ENCODE assay signal across 20 cellular contexts in the genomic region with DNA sequence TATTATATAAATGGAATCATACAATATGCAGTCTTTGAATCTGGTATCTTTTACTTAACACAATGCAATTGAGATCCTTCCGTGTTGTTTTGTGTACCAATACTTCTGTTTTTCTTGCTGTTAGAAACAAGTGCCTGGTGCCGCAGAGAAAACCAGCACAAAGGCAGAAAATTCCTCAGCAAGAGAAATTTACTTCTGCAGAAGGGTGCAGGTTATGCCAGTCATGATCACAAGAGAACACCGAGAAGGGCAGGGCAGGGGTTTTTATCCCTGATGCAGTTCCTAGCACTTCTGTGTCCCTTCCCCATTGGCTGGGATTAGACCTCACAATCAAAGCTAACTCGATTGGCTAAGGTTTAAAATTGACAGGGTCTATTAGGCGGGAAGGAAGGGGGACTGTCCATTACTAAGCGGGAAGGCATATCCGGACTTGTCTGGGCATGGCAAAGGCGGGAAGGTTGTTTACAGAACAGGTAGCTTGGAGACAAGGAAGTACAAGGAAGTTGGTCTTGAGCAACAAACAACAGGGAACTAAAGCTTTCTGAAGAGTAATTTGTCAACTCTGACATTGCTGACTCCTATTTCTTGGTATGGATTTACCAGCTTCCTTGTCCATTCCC. TPM values are rescaled to one million over a fixed set of nuclear protein-coding genes. Genes with fewer than 3 reads are reported as not detected.
DNase-seq lines count a peak whose midpoint lies in the region; ATAC-seq, FAIRE-seq and TF ChIP-seq lines count a peak whose summit lies in the region.
"Had no signal": no experiment of that assay in that cellular context is flagged by ENCODE, and none has a peak within 500 bp of the region (broad histone marks: within the 10 kb centered on the region; RNA-seq: fewer than 3 reads in every experiment).

No MANE protein-coding gene starts in this region.

- H3K27ac ChIP-seq in PC-9, result no peak overlapping the region
- H3K27ac ChIP-seq in esophagus (ENCODE audit: low read depth in 2 of 2, low read length in 1 of 2), result peak overlapping the region; percentile 49 to 84
- peak overlapping the region; percentile 67 to 76 (median 70) for H3K27ac ChIP-seq in pancreas
- H3K27ac ChIP-seq in ascending aorta, result no peak overlapping the region
- H3K27ac ChIP-seq: gastrocnemius medialis had no signal

- BruUV-seq in PC-9 (replicated peaks; lab: Mats Ljungman, UMichigan), result no TSS peak

- intact Hi-C loops in PC-9 (cut with micrococcal nuclease; ENCODE audit: unreplicated experiment) (no loop called here), pancreas (cut with DNase I) (no loop called here), ascending aorta (cut with DNase I) (no loop called here)

- peak overlapping the region; percentile 30 for H3K4me2 ChIP-seq in PC-9

- H3K27me3 Mint-ChIP-seq in stimulated activated naive CD8-positive, alpha-beta T cell treated with anti-CD3 and anti-CD28 coated beads, Interleukin-15, amount 100 ng/mL, for 72 hours, result no peaks in the 10 kb centered on the region

- H3K27ac Mint-ChIP-seq in stimulated activated naive CD8-positive, alpha-beta T cell treated with anti-CD3 and anti-CD28 coated beads, Interleukin-15, amount 100 ng/mL, for 72 hours, result peak overlapping the region in 1 of 2 donors; percentile 26
- H3K27ac Mint-ChIP-seq: effector memory CD8-positive, alpha-beta T cell; HFFc6; T-helper 1 cell treated with Interleukin-12 subunit alpha and Interleukin-12 subunit beta and Interleukin-4 antibody, amounts not matched to agents 30 μg/mL and 1 μg/mL, for 36 hours had no signal

- WGBS in esophagus, 2 donors, result 57 to 60% methylated on average over 8 of the region's 8 CpGs
- 42% methylated on average over 8 of the region's 8 CpGs for WGBS in pancreas, 2 donors

- H3K36me3 ChIP-seq in PC-9 (ENCODE audit: low read depth) (no peaks in the 10 kb centered on the region), esophagus (ENCODE audit: control insufficient read depth in 2 of 2, insufficient read depth in 2 of 2, low read length in 1 of 2) (no peaks in the 10 kb centered on the region), pancreas (no peaks in the 10 kb centered on the region), ascending aorta (no peaks in the 10 kb centered on the region)
- H3K36me3 ChIP-seq: BE2C, breast epithelium, gastrocnemius medialis had no signal

- H3K9me3 ChIP-seq in PC-9 (ENCODE audit: insufficient read depth, low read depth), result no peaks in the 10 kb centered on the region; the same call in 1 of the 2 replicates
- no peaks in the 10 kb centered on the region for H3K9me3 ChIP-seq in esophagus (ENCODE audit: control insufficient read depth in 2 of 2, insufficient read depth in 1 of 2, low read depth in 1 of 2, low read length in 1 of 2)
- no peaks in the 10 kb centered on the region for H3K9me3 ChIP-seq in pancreas
- H3K9me3 ChIP-seq in ascending aorta, result no peaks in the 10 kb centered on the region
- H3K9me3 ChIP-seq: BE2C, breast epithelium, gastrocnemius medialis had no signal

- H3K4me3 Mint-ChIP-seq in stimulated activated naive CD8-positive, alpha-beta T cell treated with anti-CD3 and anti-CD28 coated beads, Interleukin-15, amount 100 ng/mL, for 72 hours, result no peak overlapping the region
- H3K4me3 Mint-ChIP-seq: effector memory CD8-positive, alpha-beta T cell; HFFc6; T-helper 1 cell treated with Interleukin-12 subunit alpha and Interleukin-12 subunit beta and Interleukin-4 antibody, amounts not matched to agents 30 μg/mL and 1 μg/mL, for 36 hours had no signal

- CTCF ChIA-PET in PC-9 (lab: Charles Lee), result no interaction called here

- no peaks in the 10 kb centered on the region for H3K9me3 Mint-ChIP-seq in stimulated activated naive CD8-positive, alpha-beta T cell treated with anti-CD3 and anti-CD28 coated beads, Interleukin-15, amount 100 ng/mL, for 72 hours
- H3K9me3 Mint-ChIP-seq: effector memory CD8-positive, alpha-beta T cell; HFFc6; T-helper 1 cell treated with Interleukin-12 subunit alpha and Interleukin-12 subunit beta and Interleukin-4 antibody, amounts not matched to agents 30 μg/mL and 1 μg/mL, for 36 hours had no signal

- peak; percentile 37 to 64 (median 52) for ATAC-seq in pancreas
- ATAC-seq in stimulated activated naive CD8-positive, alpha-beta T cell treated with anti-CD3 and anti-CD28 coated beads, Interleukin-15, amount 100 ng/mL, for 72 hours, result no peak
- ATAC-seq: effector memory CD8-positive, alpha-beta T cell; gastrocnemius medialis had no signal

- H3K9me2 ChIP-seq in PC-9 (ENCODE audit: insufficient read depth), result no peaks in the 10 kb centered on the region

- peak; percentile 6 for DNase-seq in ELF-1 (ENCODE audit: low read depth, low spot score)
- peak; percentile 55 to 94 for DNase-seq in PC-9
- peak in 4 of 6 donors; percentile 58 to 81 (median 71) for DNase-seq in pancreas
- no peak for DNase-seq in NCI-H1436 treated with DMSO at 0.1 percent for 48 hours (lab: John Stamatoyannopoulos, UW)
- DNase-seq in stimulated activated naive CD8-positive, alpha-beta T cell treated with anti-CD3 and anti-CD28 coated beads, Interleukin-15, amount 100 ng/mL, for 72 hours, result no peak
- DNase-seq in ascending aorta (ENCODE audit: low spot score in 2 of 2), result no peak
- no peak for DNase-seq in epidermal melanocyte (ENCODE audit: insufficient read length, low spot score)
- DNase-seq: activated naive CD4-positive, alpha-beta T cell treated with anti-CD3 and anti-CD28 coated beads, Interleukin-2, amount 50 U/mL, for 16 hours; BE2C; DND-41; effector memory CD8-positive, alpha-beta T cell; gastrocnemius medialis; HFFc6; KG1; NCI-H1417 treated with DMSO at 0.1 percent for 48 hours; NCI-H524 treated with DMSO at 0.1 percent for 48 hours; stimulated activated CD4-positive, alpha-beta T cell treated with anti-CD3 and anti-CD28 coated beads, Interleukin-4, amount 100 ng/mL, for 4 hours had no signal

- H3K27me3 ChIP-seq in PC-9 (ENCODE audit: insufficient read depth, low read depth) (no peaks in the 10 kb centered on the region), esophagus (ENCODE audit: control insufficient read depth in 1 of 2, insufficient read depth in 2 of 2, low read length in 2 of 2) (no peaks in the 10 kb centered on the region), pancreas (no peaks in the 10 kb centered on the region), ascending aorta (no peaks in the 10 kb centered on the region)
- H3K27me3 ChIP-seq: BE2C, breast epithelium, gastrocnemius medialis had no signal

- POLR2A ChIA-PET in PC-9 (lab: Charles Lee; ENCODE audit: unreplicated experiment), result no interaction called here

- no peak overlapping the region for H2AFZ ChIP-seq in PC-9

- H4K20me1 ChIP-seq in PC-9 (ENCODE audit: insufficient read depth), result no peaks in the 10 kb centered on the region

- H3K4me1 Mint-ChIP-seq in stimulated activated naive CD8-positive, alpha-beta T cell treated with anti-CD3 and anti-CD28 coated beads, Interleukin-15, amount 100 ng/mL, for 72 hours, result peaks cover 19% of the 10 kb centered on the region

- no peak for FAIRE-seq in pancreas (lab: Jason Lieb, UNC)

- H3K4me1 ChIP-seq in PC-9 (replicated peaks; ENCODE audit: insufficient read depth), result peaks cover 28% of the 10 kb centered on the region
- H3K4me1 ChIP-seq in esophagus (ENCODE audit: control insufficient read depth in 2 of 2, insufficient read depth in 2 of 2, low read length in 1 of 2), result peaks cover 0 to 2% of the 10 kb centered on the region in 2 donors
- H3K4me1 ChIP-seq in pancreas, result peaks cover 6 to 29% (median 21%) of the 10 kb centered on the region in 3 donors
- no peaks in the 10 kb centered on the region for H3K4me1 ChIP-seq in ascending aorta
- H3K4me1 ChIP-seq: BE2C, breast epithelium had no signal

- TF ChIP-seq CTCF in PC-9 (conservative IDR thresholded peaks at IDR 0.05) (no peak), pancreas (IDR thresholded peaks at IDR 0.05) (no peak), ascending aorta (IDR thresholded peaks at IDR 0.05) (no peak)

- H3K79me2 ChIP-seq in PC-9 (ENCODE audit: low read depth), result peaks cover 10% of the 10 kb centered on the region; the same call in 1 of the 2 replicates

- H3F3A ChIP-seq in PC-9 (ENCODE audit: insufficient read depth, low read depth), result no peaks in the 10 kb centered on the region

- H3K4me3 ChIP-seq in PC-9 (no peak overlapping the region), esophagus (ENCODE audit: low read depth in 1 of 2, low read length in 2 of 2) (no peak overlapping the region), pancreas (peak overlapping the region in 1 of 4 donors; percentile 6), ascending aorta (no peak overlapping the region)
- H3K4me3 ChIP-seq: breast epithelium, gastrocnemius medialis had no signal

RNA-seq across cellular contexts. Expression of a gene that starts 2.4 kb away (rescaled TPM):
- total RNA-seq in PC-9 (2021) (26.5 and 28.4 TPM in 2 replicates), pancreas (10 to 100 TPM; 40.8 to 83.8 (median 60.6) TPM), ascending aorta (8.6 TPM)
- polyA plus RNA-seq in esophagus (1 to 10 TPM; 6.0 to 7.9 TPM), pancreas (10 to 100 TPM; 18.9 to 21.2 TPM)

Comparison
In these comparisons a context has a peak if more than half of its experiments do, and no peak if none do; other contexts are left out.
1. DNase-seq: peak in ELF-1 (single experiment), PC-9 (2 of 2) and pancreas (4 of 6); none in NCI-H1436 treated with DMSO at 0.1 percent for 48 hours (single experiment), stimulated activated naive CD8-positive, alpha-beta T cell treated with anti-CD3 and anti-CD28 coated beads, Interleukin-15, amount 100 ng/mL, for 72 hours (0 of 2), ascending aorta (0 of 2) and epidermal melanocyte (single experiment).
2. H3K27ac ChIP-seq: peak in esophagus (2 of 2) and pancreas (4 of 4); none in PC-9 (single experiment) and ascending aorta (0 of 2).